25 cellular contexts compared by ENCODE assay signal in the genomic region with DNA sequence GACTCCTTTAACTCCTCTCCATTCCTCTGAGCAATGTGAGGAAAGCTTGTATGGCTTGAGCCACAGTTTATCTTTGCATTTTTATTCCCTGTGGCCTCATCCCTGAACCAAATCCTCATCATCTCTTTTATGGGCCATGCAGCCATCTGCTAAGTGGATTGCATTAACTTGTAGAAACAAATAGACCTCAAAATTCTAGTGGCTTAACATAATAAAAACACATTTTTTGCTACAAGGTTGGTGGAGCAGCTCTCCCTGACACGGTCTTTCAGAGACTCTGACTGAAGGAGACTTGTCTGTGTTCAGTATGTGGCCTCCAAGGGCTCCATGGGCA.
"Had no signal": no experiment of that assay in that cellular context is flagged by ENCODE, and none has a peak within 500 bp of the region (broad histone marks: within the 10 kb centered on the region; RNA-seq: fewer than 3 reads in every experiment).

No MANE protein-coding gene starts in this region.

- H3K4me3 Mint-ChIP-seq: activated CD4-positive, alpha-beta T cell treated with anti-CD3 and anti-CD28 coated beads, Interleukin-2, amount 10 ng/mL, durations not matched to agents 7 days and 5 days; activated naive CD4-positive, alpha-beta T cell treated with anti-CD3 and anti-CD28 coated beads, Interleukin-2, amount 50 U/mL, for 24 hours; effector memory CD8-positive, alpha-beta T cell; nephron; stimulated activated naive CD8-positive, alpha-beta T cell treated with anti-CD3 and anti-CD28 coated beads, Interleukin-15, Interleukin-2, amounts not matched to agents 100 ng/mL and 50 ng/mL, for 24 hours had no signal

- H3K9me3 ChIP-seq: ascending aorta, esophagus muscularis mucosa, lower lobe of right lung, neutrophil, pancreas, psoas muscle, right atrium auricular region, thyroid gland, upper lobe of right lung had no signal

- H3K27ac Mint-ChIP-seq: activated CD4-positive, alpha-beta T cell treated with anti-CD3 and anti-CD28 coated beads, Interleukin-2, amount 10 ng/mL, durations not matched to agents 7 days and 5 days; activated naive CD4-positive, alpha-beta T cell treated with anti-CD3 and anti-CD28 coated beads, Interleukin-2, amount 50 U/mL, for 24 hours; effector memory CD8-positive, alpha-beta T cell; stimulated activated naive CD8-positive, alpha-beta T cell treated with anti-CD3 and anti-CD28 coated beads, Interleukin-15, Interleukin-2, amounts not matched to agents 100 ng/mL and 50 ng/mL, for 24 hours had no signal

- H3K36me3 Mint-ChIP-seq: activated naive CD4-positive, alpha-beta T cell treated with anti-CD3 and anti-CD28 coated beads, Interleukin-2, amount 50 U/mL, for 24 hours had no signal

- H3K9me3 Mint-ChIP-seq: activated CD4-positive, alpha-beta T cell treated with anti-CD3 and anti-CD28 coated beads, Interleukin-2, amount 10 ng/mL, durations not matched to agents 7 days and 5 days; activated naive CD4-positive, alpha-beta T cell treated with anti-CD3 and anti-CD28 coated beads, Interleukin-2, amount 50 U/mL, for 24 hours; effector memory CD8-positive, alpha-beta T cell; nephron; stimulated activated naive CD8-positive, alpha-beta T cell treated with anti-CD3 and anti-CD28 coated beads, Interleukin-15, Interleukin-2, amounts not matched to agents 100 ng/mL and 50 ng/mL, for 24 hours had no signal

- H3K4me3 ChIP-seq: ascending aorta, esophagus muscularis mucosa, lower lobe of right lung, pancreas, psoas muscle, right atrium auricular region, thyroid gland, upper lobe of right lung had no signal

- H3K4me1 Mint-ChIP-seq: activated CD4-positive, alpha-beta T cell treated with anti-CD3 and anti-CD28 coated beads, Interleukin-2, amount 10 ng/mL, durations not matched to agents 7 days and 5 days; activated naive CD4-positive, alpha-beta T cell treated with anti-CD3 and anti-CD28 coated beads, Interleukin-2, amount 50 U/mL, for 24 hours had no signal

- DNase-seq: activated CD4-positive, alpha-beta T cell treated with anti-CD3 and anti-CD28 coated beads, Interleukin-2, amount 10 ng/mL, durations not matched to agents 7 days and 5 days; activated CD4-positive, CD25-positive, alpha-beta regulatory T cell treated with anti-CD3 and anti-CD28 coated beads, Interleukin-2, amount 50 U/mL, for 72 hours; activated gamma-delta T cell treated with Interleukin-2 at 50 U/mL for 16 hours; activated T-cell treated with anti-CD3 and anti-CD28 coated beads, Interleukin-2, amount 50 U/mL, for 1 hour; brain microvascular endothelial cell; central memory CD4-positive, alpha-beta T cell; effector memory CD8-positive, alpha-beta T cell; foreskin keratinocyte; lower lobe of right lung; midbrain; pancreas; psoas muscle; stimulated activated CD4-positive, alpha-beta T cell treated with anti-CD3 and anti-CD28 coated beads, Interleukin-1b, Interleukin-23, amount 100 ng/mL, for 48 hours; substantia nigra; T-helper 1 cell; thyroid gland; upper lobe of right lung; WERI-Rb-1 had no signal

- H3K4me1 ChIP-seq: ascending aorta, esophagus muscularis mucosa, lower lobe of right lung, pancreas, psoas muscle, right atrium auricular region, thyroid gland, upper lobe of right lung had no signal

- H3K36me3 ChIP-seq: ascending aorta, brain microvascular endothelial cell, esophagus muscularis mucosa, lower lobe of right lung, neutrophil, pancreas, right atrium auricular region, thyroid gland, upper lobe of right lung, WERI-Rb-1 had no signal

- H3K27me3 ChIP-seq: ascending aorta, brain microvascular endothelial cell, esophagus muscularis mucosa, foreskin keratinocyte, pancreas, right atrium auricular region, thyroid gland, upper lobe of right lung had no signal

- H3K27ac ChIP-seq: ascending aorta, brain microvascular endothelial cell, foreskin keratinocyte, lower lobe of right lung, neutrophil, pancreas, psoas muscle, right atrium auricular region, upper lobe of right lung, WERI-Rb-1 had no signal
